1 cellular context compared by ENCODE assay signal in genomic region chr4:17066241-17066640, GRCh38.
TF ChIP-seq lines count a peak whose summit lies in the region.

No MANE protein-coding gene starts in this region.

TF ChIP-seq in HepG2, 621 proteins besides CTCF, POLR2A, EP300 and RAD21:
- TF ChIP-seq CREB1 (IDR thresholded peaks at IDR 0.05) (peak; percentile 42; the same call in 1 of the 2 replicates), CREB1 (CRISPR knock-in tag; IDR thresholded peaks at IDR 0.05) (no peak), ZNF687 (CRISPR knock-in tag; IDR thresholded peaks at IDR 0.05) (no peak)
